1 cellular context compared by ENCODE assay signal in the genomic region with DNA sequence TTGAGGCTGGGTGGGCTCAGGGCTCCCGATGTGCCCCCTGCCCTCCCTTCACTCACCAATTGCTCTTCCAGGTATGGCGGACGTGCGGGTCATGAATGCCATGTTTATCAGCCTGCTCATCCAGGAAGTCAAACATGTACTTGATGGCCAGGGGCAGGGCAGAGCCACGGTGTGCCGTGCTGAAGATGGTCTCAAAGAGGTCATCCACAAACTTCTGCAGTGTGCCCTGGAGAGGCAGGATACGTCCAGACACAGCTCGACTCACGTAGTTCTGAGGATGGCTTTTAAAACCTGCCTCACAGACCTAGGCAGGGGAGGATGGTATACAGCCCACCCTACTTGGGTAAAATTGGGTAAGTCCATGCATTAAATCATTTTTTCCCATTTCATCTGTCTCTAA.
TF ChIP-seq lines count a peak whose summit lies in the region.

No MANE protein-coding gene starts in this region.

TF ChIP-seq in A549, 52 proteins besides CTCF, POLR2A, EP300 and RAD21 (continued from another document):
- no peak for TF ChIP-seq PBX3 (IDR thresholded peaks at IDR 0.05)
- TF ChIP-seq, protein P1, sequence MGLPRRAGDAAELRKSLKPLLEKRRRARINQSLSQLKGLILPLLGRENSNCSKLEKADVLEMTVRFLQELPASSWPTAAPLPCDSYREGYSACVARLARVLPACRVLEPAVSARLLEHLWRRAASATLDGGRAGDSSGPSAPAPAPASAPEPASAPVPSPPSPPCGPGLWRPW (IDR thresholded peaks at IDR 0.05): no peak
- no peak for TF ChIP-seq MYC (IDR thresholded peaks at IDR 0.05; ENCODE audit: borderline replicate concordance, low read length)
